Comparison of ENCODE assay signal across 20 cellular contexts in genomic region chr6:136923954-136924291, GRCh38. TPM values are rescaled to one million over a fixed set of nuclear protein-coding genes. Genes with fewer than 3 reads are reported as not detected.
DNase-seq lines count a peak whose midpoint lies in the region; ATAC-seq and TF ChIP-seq lines count a peak whose summit lies in the region.
"Had no signal": no experiment of that assay in that cellular context is flagged by ENCODE, and none has a peak within 500 bp of the region (broad histone marks: within the 10 kb centered on the region; RNA-seq: fewer than 3 reads in every experiment).

No MANE protein-coding gene starts in this region.

- CTCF ChIA-PET in naive thymus-derived CD4-positive, alpha-beta T cell (lab: Charles Lee) = no interaction called here

- H3K27ac Mint-ChIP-seq in stimulated activated naive CD8-positive, alpha-beta T cell treated with anti-CD3 and anti-CD28 coated beads, Interleukin-15, Interleukin-2, amounts not matched to agents 100 ng/mL and 50 ng/mL, for 24 hours = no peak overlapping the region
- no peak overlapping the region for H3K27ac Mint-ChIP-seq in activated naive CD8-positive, alpha-beta T cell treated with anti-CD3 and anti-CD28 coated beads for 36 hours
- H3K27ac Mint-ChIP-seq in naive thymus-derived CD4-positive, alpha-beta T cell = no peak overlapping the region
- no peak overlapping the region for H3K27ac Mint-ChIP-seq in type B pancreatic cell

- DNase-seq in stimulated activated naive CD8-positive, alpha-beta T cell treated with anti-CD3 and anti-CD28 coated beads, Interleukin-15, Interleukin-2, amounts not matched to agents 100 U/mL and 50 U/mL, for 24 hours = no peak
- no peak for DNase-seq in activated naive CD8-positive, alpha-beta T cell treated with anti-CD3 and anti-CD28 coated beads for 36 hours
- no peak for DNase-seq in naive thymus-derived CD4-positive, alpha-beta T cell
- DNase-seq in type B pancreatic cell (ENCODE audit: extremely low spot score, unreplicated experiment) (no peak), vagina (ENCODE audit: extremely low spot score in 2 of 2) (no peak), Right ventricle myocardium superior (no peak)
- DNase-seq: activated CD4-positive, alpha-beta T cell treated with anti-CD3 and anti-CD28 coated beads, Interleukin-2, amount 50 U/mL, for 1 hour; activated gamma-delta T cell; body of pancreas; esophagus squamous epithelium; mammary epithelial cell; NCI-H1417 treated with DMSO at 0.1 percent for 48 hours; NCI-H345; occipital lobe; stimulated activated CD4-positive, alpha-beta T cell treated with anti-CD3 and anti-CD28 coated beads, Interleukin-2, amount 100 ng/mL, for 48 hours; tibial artery had no signal

- H3K9me3 Mint-ChIP-seq in stimulated activated naive CD8-positive, alpha-beta T cell treated with anti-CD3 and anti-CD28 coated beads, Interleukin-15, Interleukin-2, amounts not matched to agents 100 ng/mL and 50 ng/mL, for 24 hours = no peaks in the 10 kb centered on the region
- no peaks in the 10 kb centered on the region for H3K9me3 Mint-ChIP-seq in activated naive CD8-positive, alpha-beta T cell treated with anti-CD3 and anti-CD28 coated beads for 36 hours
- H3K9me3 Mint-ChIP-seq in naive thymus-derived CD4-positive, alpha-beta T cell = no peaks in the 10 kb centered on the region
- H3K9me3 Mint-ChIP-seq in type B pancreatic cell = no peaks in the 10 kb centered on the region

- no peak overlapping the region for H3K4me3 ChIP-seq in naive thymus-derived CD4-positive, alpha-beta T cell (ENCODE audit: low read length)
- no peak overlapping the region for H3K4me3 ChIP-seq in vagina
- H3K4me3 ChIP-seq: body of pancreas, right lobe of liver had no signal

- intact Hi-C loops in naive thymus-derived CD4-positive, alpha-beta T cell (cut with micrococcal nuclease) = loop anchor here in 1 of 2 donors (10.0 kb wide), 2 partner anchors 99 to 279 kb away; partner anchors contain the start of gene PEX7
- intact Hi-C loops in vagina (cut with DNase I) = no loop called here
- intact Hi-C loops in Right ventricle myocardium superior (cut with DNase I) = no loop called here

- H3K4me3 Mint-ChIP-seq in stimulated activated naive CD8-positive, alpha-beta T cell treated with anti-CD3 and anti-CD28 coated beads, Interleukin-15, Interleukin-2, amounts not matched to agents 100 ng/mL and 50 ng/mL, for 24 hours = peak overlapping the region; percentile 68
- H3K4me3 Mint-ChIP-seq in activated naive CD8-positive, alpha-beta T cell treated with anti-CD3 and anti-CD28 coated beads for 36 hours = peak overlapping the region; percentile 62
- H3K4me3 Mint-ChIP-seq in naive thymus-derived CD4-positive, alpha-beta T cell = peak overlapping the region; percentile 50 to 90 (median 72)
- H3K4me3 Mint-ChIP-seq in type B pancreatic cell = peak overlapping the region; percentile 68

- no peak for TF ChIP-seq POLR2A in vagina (IDR thresholded peaks at IDR 0.05)

- TF ChIP-seq CTCF in type B pancreatic cell (conservative IDR thresholded peaks at IDR 0.05) (no peak), vagina (IDR thresholded peaks at IDR 0.05) (no peak)

- ATAC-seq in stimulated activated naive CD8-positive, alpha-beta T cell treated with anti-CD3 and anti-CD28 coated beads, Interleukin-15, Interleukin-2, amounts not matched to agents 100 U/mL and 50 U/mL, for 24 hours = no peak
- no peak for ATAC-seq in naive thymus-derived CD4-positive, alpha-beta T cell
- ATAC-seq in HG02610 (IDR thresholded peaks at IDR 0.05; ENCODE audit: unreplicated experiment) = no peak
- no peak for ATAC-seq in Right ventricle myocardium superior (ENCODE audit: poor library complexity)
- ATAC-seq: body of pancreas, right lobe of liver had no signal

- no peak overlapping the region for H3K27ac ChIP-seq in naive thymus-derived CD4-positive, alpha-beta T cell (ENCODE audit: low read depth, low read length)
- H3K27ac ChIP-seq in vagina = no peak overlapping the region
- H3K27ac ChIP-seq: body of pancreas, esophagus squamous epithelium, right lobe of liver, tibial artery had no signal

- no peaks in the 10 kb centered on the region for H3K36me3 Mint-ChIP-seq in stimulated activated naive CD8-positive, alpha-beta T cell treated with anti-CD3 and anti-CD28 coated beads, Interleukin-15, Interleukin-2, amounts not matched to agents 100 ng/mL and 50 ng/mL, for 24 hours (ENCODE audit: low read depth)
- H3K36me3 Mint-ChIP-seq in activated naive CD8-positive, alpha-beta T cell treated with anti-CD3 and anti-CD28 coated beads for 36 hours = no peaks in the 10 kb centered on the region
- no peaks in the 10 kb centered on the region for H3K36me3 Mint-ChIP-seq in naive thymus-derived CD4-positive, alpha-beta T cell
- H3K36me3 Mint-ChIP-seq in type B pancreatic cell = no peaks in the 10 kb centered on the region

- no peaks in the 10 kb centered on the region for H3K36me3 ChIP-seq in naive thymus-derived CD4-positive, alpha-beta T cell (ENCODE audit: control insufficient read depth in 2 of 3, insufficient read depth in 3 of 3, low read length in 3 of 3)
- H3K36me3 ChIP-seq in vagina = no peaks in the 10 kb centered on the region
- H3K36me3 ChIP-seq: esophagus squamous epithelium, right lobe of liver, tibial artery had no signal

- H3K9me3 ChIP-seq in naive thymus-derived CD4-positive, alpha-beta T cell (ENCODE audit: control insufficient read depth in 2 of 3, low read length in 3 of 3) = no peaks in the 10 kb centered on the region
- no peaks in the 10 kb centered on the region for H3K9me3 ChIP-seq in vagina
- H3K9me3 ChIP-seq: body of pancreas, esophagus squamous epithelium, right lobe of liver, tibial artery had no signal

- POLR2A ChIA-PET in naive thymus-derived CD4-positive, alpha-beta T cell (lab: Charles Lee) = no interaction called here

- H3K4me1 ChIP-seq in naive thymus-derived CD4-positive, alpha-beta T cell (ENCODE audit: control insufficient read depth in 2 of 2, insufficient read depth in 2 of 2, low read length in 2 of 2) = peaks cover 12 to 19% of the 10 kb centered on the region in 2 donors
- peaks cover 30% of the 10 kb centered on the region for H3K4me1 ChIP-seq in vagina

- H3K27me3 ChIP-seq in naive thymus-derived CD4-positive, alpha-beta T cell (ENCODE audit: control insufficient read depth in 2 of 2, insufficient read depth in 2 of 2, low read length in 2 of 2) = peaks cover 7 to 14% of the 10 kb centered on the region in 2 donors
- H3K27me3 ChIP-seq in vagina = peaks cover 6% of the 10 kb centered on the region

- peaks cover 53% of the 10 kb centered on the region for H3K27me3 Mint-ChIP-seq in stimulated activated naive CD8-positive, alpha-beta T cell treated with anti-CD3 and anti-CD28 coated beads, Interleukin-15, Interleukin-2, amounts not matched to agents 100 ng/mL and 50 ng/mL, for 24 hours
- peaks cover 75% of the 10 kb centered on the region for H3K27me3 Mint-ChIP-seq in activated naive CD8-positive, alpha-beta T cell treated with anti-CD3 and anti-CD28 coated beads for 36 hours
- H3K27me3 Mint-ChIP-seq in naive thymus-derived CD4-positive, alpha-beta T cell = peaks cover 45 to 73% (median 55%) of the 10 kb centered on the region in 5 donors
- H3K27me3 Mint-ChIP-seq in type B pancreatic cell = peaks cover 68% of the 10 kb centered on the region

- H3K4me1 Mint-ChIP-seq in stimulated activated naive CD8-positive, alpha-beta T cell treated with anti-CD3 and anti-CD28 coated beads, Interleukin-15, Interleukin-2, amounts not matched to agents 100 ng/mL and 50 ng/mL, for 24 hours (ENCODE audit: low read depth) = peaks cover 32% of the 10 kb centered on the region
- H3K4me1 Mint-ChIP-seq in activated naive CD8-positive, alpha-beta T cell treated with anti-CD3 and anti-CD28 coated beads for 36 hours = peaks cover 21% of the 10 kb centered on the region
- peaks cover 16 to 31% (median 19%) of the 10 kb centered on the region in 7 donors for H3K4me1 Mint-ChIP-seq in naive thymus-derived CD4-positive, alpha-beta T cell
- peaks cover 6% of the 10 kb centered on the region for H3K4me1 Mint-ChIP-seq in type B pancreatic cell (ENCODE audit: unreplicated experiment)

RNA-seq across cellular contexts. Expression of gene SLC35D3, which starts 1.8 kb away (rescaled TPM):
- total RNA-seq in activated naive CD8-positive, alpha-beta T cell treated with anti-CD3 and anti-CD28 coated beads for 36 hours = not detected
- under 1 TPM in 1 of 5 experiments, not detected in 4; 0.16 TPM for total RNA-seq in naive thymus-derived CD4-positive, alpha-beta T cell
- polyA plus RNA-seq in naive thymus-derived CD4-positive, alpha-beta T cell = not detected
- total RNA-seq in type B pancreatic cell (ENCODE audit: low replicate concordance) (0.41 and 0.50 TPM in 2 replicates), vagina (not detected), Right ventricle myocardium superior (not detected)
- total RNA-seq: body of pancreas, dermis microvascular lymphatic vessel endothelial cell, esophagus squamous epithelium, mammary epithelial cell, occipital lobe, right lobe of liver had no signal
- polyA plus RNA-seq: mammary epithelial cell had no signal
